In the genomic region with DNA sequence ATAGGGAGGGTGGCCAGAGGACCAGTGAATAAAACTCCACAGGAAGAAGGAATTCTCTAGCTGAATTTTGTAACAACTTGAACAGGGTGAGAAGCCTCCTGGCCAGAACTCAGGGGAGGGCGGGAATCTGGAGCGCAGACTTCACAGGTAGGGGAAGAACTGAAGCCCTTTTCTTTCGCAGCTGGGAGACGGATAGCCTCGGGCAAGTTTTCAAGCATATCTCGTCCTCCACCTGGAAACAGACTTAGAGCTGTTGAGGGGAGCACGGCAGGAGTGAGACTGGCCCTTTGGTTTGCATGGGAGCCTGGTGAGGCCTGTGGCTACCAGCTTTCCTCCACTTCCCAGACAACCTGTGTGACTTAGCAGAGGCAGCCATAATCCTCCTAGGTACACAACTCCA, we compare ENCODE assay signal across 1 cellular context.
TF ChIP-seq lines count a peak whose summit lies in the region.

No MANE protein-coding gene starts in this region.

TF ChIP-seq in GM12878, 131 proteins besides CTCF, POLR2A, EP300 and RAD21:
- no peak for TF ChIP-seq TARDBP (IDR thresholded peaks at IDR 0.05; ENCODE audit: borderline replicate concordance)
- no peak for TF ChIP-seq SIX5 (IDR thresholded peaks at IDR 0.05; ENCODE audit: low read depth, low read length, severe bottlenecking)
- no peak for TF ChIP-seq MEF2B (IDR thresholded peaks at IDR 0.05; ENCODE audit: partially characterized antibody, poor library complexity, severe bottlenecking)
- TF ChIP-seq, protein P1, sequence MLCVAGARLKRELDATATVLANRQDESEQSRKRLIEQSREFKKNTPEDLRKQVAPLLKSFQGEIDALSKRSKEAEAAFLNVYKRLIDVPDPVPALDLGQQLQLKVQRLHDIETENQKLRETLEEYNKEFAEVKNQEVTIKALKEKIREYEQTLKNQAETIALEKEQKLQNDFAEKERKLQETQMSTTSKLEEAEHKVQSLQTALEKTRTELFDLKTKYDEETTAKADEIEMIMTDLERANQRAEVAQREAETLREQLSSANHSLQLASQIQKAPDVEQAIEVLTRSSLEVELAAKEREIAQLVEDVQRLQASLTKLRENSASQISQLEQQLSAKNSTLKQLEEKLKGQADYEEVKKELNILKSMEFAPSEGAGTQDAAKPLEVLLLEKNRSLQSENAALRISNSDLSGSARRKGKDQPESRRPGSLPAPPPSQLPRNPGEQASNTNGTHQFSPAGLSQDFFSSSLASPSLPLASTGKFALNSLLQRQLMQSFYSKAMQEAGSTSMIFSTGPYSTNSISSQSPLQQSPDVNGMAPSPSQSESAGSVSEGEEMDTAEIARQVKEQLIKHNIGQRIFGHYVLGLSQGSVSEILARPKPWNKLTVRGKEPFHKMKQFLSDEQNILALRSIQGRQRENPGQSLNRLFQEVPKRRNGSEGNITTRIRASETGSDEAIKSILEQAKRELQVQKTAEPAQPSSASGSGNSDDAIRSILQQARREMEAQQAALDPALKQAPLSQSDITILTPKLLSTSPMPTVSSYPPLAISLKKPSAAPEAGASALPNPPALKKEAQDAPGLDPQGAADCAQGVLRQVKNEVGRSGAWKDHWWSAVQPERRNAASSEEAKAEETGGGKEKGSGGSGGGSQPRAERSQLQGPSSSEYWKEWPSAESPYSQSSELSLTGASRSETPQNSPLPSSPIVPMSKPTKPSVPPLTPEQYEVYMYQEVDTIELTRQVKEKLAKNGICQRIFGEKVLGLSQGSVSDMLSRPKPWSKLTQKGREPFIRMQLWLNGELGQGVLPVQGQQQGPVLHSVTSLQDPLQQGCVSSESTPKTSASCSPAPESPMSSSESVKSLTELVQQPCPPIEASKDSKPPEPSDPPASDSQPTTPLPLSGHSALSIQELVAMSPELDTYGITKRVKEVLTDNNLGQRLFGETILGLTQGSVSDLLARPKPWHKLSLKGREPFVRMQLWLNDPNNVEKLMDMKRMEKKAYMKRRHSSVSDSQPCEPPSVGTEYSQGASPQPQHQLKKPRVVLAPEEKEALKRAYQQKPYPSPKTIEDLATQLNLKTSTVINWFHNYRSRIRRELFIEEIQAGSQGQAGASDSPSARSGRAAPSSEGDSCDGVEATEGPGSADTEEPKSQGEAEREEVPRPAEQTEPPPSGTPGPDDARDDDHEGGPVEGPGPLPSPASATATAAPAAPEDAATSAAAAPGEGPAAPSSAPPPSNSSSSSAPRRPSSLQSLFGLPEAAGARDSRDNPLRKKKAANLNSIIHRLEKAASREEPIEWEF (IDR thresholded peaks at IDR 0.05; ENCODE audit: insufficient replicate concordance, low read depth, low read length), result no peak
- no peak for TF ChIP-seq TCF7 (IDR thresholded peaks at IDR 0.05; ENCODE audit: borderline replicate concordance)
- TF ChIP-seq GABPA (IDR thresholded peaks at IDR 0.05; ENCODE audit: low read depth), result no peak
- TF ChIP-seq PAX5 (IDR thresholded peaks at IDR 0.05; ENCODE audit: borderline replicate concordance, low read depth, low read length), result no peak
- no peak for TF ChIP-seq HDGF (IDR thresholded peaks at IDR 0.05)
- TF ChIP-seq, protein P2, sequence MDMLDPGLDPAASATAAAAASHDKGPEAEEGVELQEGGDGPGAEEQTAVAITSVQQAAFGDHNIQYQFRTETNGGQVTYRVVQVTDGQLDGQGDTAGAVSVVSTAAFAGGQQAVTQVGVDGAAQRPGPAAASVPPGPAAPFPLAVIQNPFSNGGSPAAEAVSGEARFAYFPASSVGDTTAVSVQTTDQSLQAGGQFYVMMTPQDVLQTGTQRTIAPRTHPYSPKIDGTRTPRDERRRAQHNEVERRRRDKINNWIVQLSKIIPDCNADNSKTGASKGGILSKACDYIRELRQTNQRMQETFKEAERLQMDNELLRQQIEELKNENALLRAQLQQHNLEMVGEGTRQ (IDR thresholded peaks at IDR 0.05; ENCODE audit: borderline replicate concordance, low read depth, low read length), result no peak
TF ChIP-seq in GM12878: peak in this region for 0.
